ENCODE assay signal across 1 cellular context in genomic region chr3:139353920-139354556, GRCh38.
TF ChIP-seq lines count a peak whose summit lies in the region.

No MANE protein-coding gene starts in this region.

TF ChIP-seq in HepG2, 621 proteins besides CTCF, POLR2A, EP300 and RAD21 (continued from another document):
- TF ChIP-seq HMGXB4 (CRISPR knock-in tag; IDR thresholded peaks at IDR 0.05; ENCODE audit: borderline replicate concordance in 1 of 2, low read depth in 1 of 2): peak in 1 of 2 experiments; percentile 53; a peak in 1 of 4 replicates
- TF ChIP-seq THAP11 (CRISPR knock-in tag; IDR thresholded peaks at IDR 0.05): 0 out of 2 replicates have a peak, but pooled peaks have one; percentile 24
- peak; percentile 28 for TF ChIP-seq STAG1 (CRISPR knock-in tag; IDR thresholded peaks at IDR 0.05)
- peak; percentile 37 for TF ChIP-seq RBM22 (optimal IDR thresholded peaks at IDR 0.05; ENCODE audit: low read length)
- no peak for TF ChIP-seq SMAD1 (CRISPR knock-in tag; IDR thresholded peaks at IDR 0.05; ENCODE audit: borderline replicate concordance, low read depth)
- TF ChIP-seq PHF8 (CRISPR knock-in tag; IDR thresholded peaks at IDR 0.05): no peak
